In the genomic region with DNA sequence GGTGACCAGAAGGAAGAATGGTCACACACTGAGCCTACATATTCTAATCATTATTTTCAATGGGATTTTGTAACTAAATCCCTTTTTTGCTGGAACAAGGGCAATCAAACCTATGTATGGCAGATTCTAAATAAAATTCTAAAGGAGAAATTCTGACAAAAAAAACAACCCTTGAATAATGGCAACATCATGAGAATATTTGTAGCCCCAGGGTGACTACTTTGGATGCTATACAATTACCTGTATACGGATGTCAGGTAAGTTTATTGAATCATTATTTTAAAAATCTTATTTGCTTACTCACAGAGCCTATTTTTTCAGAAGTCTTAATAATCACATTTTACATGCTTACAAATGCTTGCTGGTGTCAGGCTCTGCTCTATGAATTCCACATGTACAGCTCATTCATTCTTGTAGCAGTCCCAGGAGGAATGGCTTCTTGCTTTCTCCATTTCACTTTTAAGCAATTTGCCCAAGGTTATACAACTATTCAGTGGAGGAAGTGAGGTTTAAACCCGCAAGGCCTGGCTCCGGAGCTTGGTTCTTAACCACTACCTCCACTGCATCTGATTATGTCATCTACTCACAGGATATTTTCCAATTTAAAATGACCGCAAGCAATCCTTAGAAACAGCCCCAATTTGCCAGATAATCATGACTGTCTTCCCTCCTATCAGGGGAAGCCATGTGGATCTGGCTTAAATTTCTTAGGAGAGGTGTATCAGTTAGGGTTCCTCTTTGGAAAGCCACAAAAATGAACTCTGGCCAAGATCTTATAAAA, we compare ENCODE assay signal across 10 cellular contexts. TPM values are rescaled to one million over a fixed set of nuclear protein-coding genes. Genes with fewer than 3 reads are reported as not detected.
DNase-seq lines count a peak whose midpoint lies in the region; ATAC-seq and TF ChIP-seq lines count a peak whose summit lies in the region.
"Had no signal": no experiment of that assay in that cellular context is flagged by ENCODE, and none has a peak within 500 bp of the region (broad histone marks: within the 10 kb centered on the region; RNA-seq: fewer than 3 reads in every experiment).

No MANE protein-coding gene starts in this region.

- H3K9me3 ChIP-seq in SK-N-MC (ENCODE audit: low read depth, low read length) (no peaks in the 10 kb centered on the region), skeletal muscle satellite cell (replicated peaks; ENCODE audit: low read length) (no peaks in the 10 kb centered on the region)
- H3K9me3 ChIP-seq: tibial artery had no signal

- DNase-seq in HL-60 (ENCODE audit: low read depth in 1 of 2, low spot score in 1 of 2): peak; percentile 77 to 90
- DNase-seq in SK-N-MC (ENCODE audit: low read depth, low spot score): peak; percentile 58
- DNase-seq in fibroblast of peridontal ligament (ENCODE audit: extremely low read depth): peak; percentile 100
- no peak for DNase-seq in A172 (ENCODE audit: low spot score)
- no peak for DNase-seq in stimulated activated effector memory CD8-positive, alpha-beta T cell treated with anti-CD3 and anti-CD28 coated beads, Interleukin-12 subunit alpha, Interleukin-12 subunit beta, amount 100 ng/mL, for 72 hours (ENCODE audit: low spot score in 2 of 2)
- DNase-seq: activated CD4-positive, alpha-beta T cell treated with anti-CD3 and anti-CD28 coated beads, Interleukin-2, amount 50 U/mL, for 4 hours; tibial artery had no signal

- H3K4me2 ChIP-seq in skeletal muscle satellite cell (ENCODE audit: low read length): peak overlapping the region; percentile 50

- H3K36me3 ChIP-seq in SK-N-MC (ENCODE audit: insufficient read depth, low read length): no peaks in the 10 kb centered on the region
- no peaks in the 10 kb centered on the region for H3K36me3 ChIP-seq in skeletal muscle satellite cell (ENCODE audit: insufficient read depth, low read length)
- H3K36me3 ChIP-seq: tibial artery had no signal

- TF ChIP-seq CTCF in HL-60 (IDR thresholded peaks at IDR 0.05; ENCODE audit: insufficient read depth, low read length): no peak

- no peak overlapping the region for H3K4me3 Mint-ChIP-seq in stimulated activated effector memory CD8-positive, alpha-beta T cell treated with anti-CD3 and anti-CD28 coated beads, Interleukin-12 subunit alpha, Interleukin-12 subunit beta, amount 100 ng/mL, for 72 hours

- no peaks in the 10 kb centered on the region for H3K4me1 Mint-ChIP-seq in stimulated activated effector memory CD8-positive, alpha-beta T cell treated with anti-CD3 and anti-CD28 coated beads, Interleukin-12 subunit alpha, Interleukin-12 subunit beta, amount 100 ng/mL, for 72 hours

- H3K27ac ChIP-seq in HL-60 (replicated peaks) (peak overlapping the region; percentile 71), SK-N-MC (peak overlapping the region; percentile 75)

- H3K36me3 Mint-ChIP-seq in stimulated activated effector memory CD8-positive, alpha-beta T cell treated with anti-CD3 and anti-CD28 coated beads, Interleukin-12 subunit alpha, Interleukin-12 subunit beta, amount 100 ng/mL, for 72 hours: no peaks in the 10 kb centered on the region

- no peak overlapping the region for H3K4me3 ChIP-seq in HL-60 (replicated peaks; ENCODE audit: insufficient read depth, low read length)
- H3K4me3 ChIP-seq in SK-N-MC: peak overlapping the region; percentile 52
- H3K4me3 ChIP-seq in skeletal muscle satellite cell (ENCODE audit: low read length): no peak overlapping the region
- H3K4me3 ChIP-seq: tibial artery had no signal

- ATAC-seq in stimulated activated effector memory CD8-positive, alpha-beta T cell treated with anti-CD3 and anti-CD28 coated beads, Interleukin-12 subunit alpha, Interleukin-12 subunit beta, amount 100 ng/mL, for 72 hours: no peak
- ATAC-seq in GM18907 (IDR thresholded peaks at IDR 0.05; ENCODE audit: unreplicated experiment) (no peak), HG03342 (IDR thresholded peaks at IDR 0.05; ENCODE audit: unreplicated experiment) (no peak)

- H3K9ac ChIP-seq in SK-N-MC (ENCODE audit: insufficient read length): no peak overlapping the region
- peak overlapping the region; percentile 2 for H3K9ac ChIP-seq in skeletal muscle satellite cell (ENCODE audit: low read depth, low read length)

- no peaks in the 10 kb centered on the region for H3K9me3 Mint-ChIP-seq in stimulated activated effector memory CD8-positive, alpha-beta T cell treated with anti-CD3 and anti-CD28 coated beads, Interleukin-12 subunit alpha, Interleukin-12 subunit beta, amount 100 ng/mL, for 72 hours

- H3K27me3 ChIP-seq in HL-60 (ENCODE audit: insufficient read depth, poor library complexity, severe bottlenecking): no peaks in the 10 kb centered on the region
- H3K27me3 ChIP-seq in skeletal muscle satellite cell (ENCODE audit: control insufficient read depth, insufficient read depth, low read length): no peaks in the 10 kb centered on the region
- H3K27me3 ChIP-seq: tibial artery had no signal

- no peak overlapping the region for H3K27ac Mint-ChIP-seq in stimulated activated effector memory CD8-positive, alpha-beta T cell treated with anti-CD3 and anti-CD28 coated beads, Interleukin-12 subunit alpha, Interleukin-12 subunit beta, amount 100 ng/mL, for 72 hours

- H3K4me1 ChIP-seq in skeletal muscle satellite cell (ENCODE audit: control insufficient read depth, insufficient read depth, low read length): peaks cover 14% of the 10 kb centered on the region

RNA-seq across cellular contexts. Expression of a gene that starts 43.7 kb away (rescaled TPM):
- total RNA-seq in skeletal muscle satellite cell (2012; rRNA removed): 5.6 and 10.9 TPM in 2 replicates
- total RNA-seq in A172 (2014; rRNA removed; shearing (Covaris generic)): 7.8 and 11.4 TPM in 2 replicates

Comparison
In these comparisons a context has a peak if more than half of its experiments do, and no peak if none do; other contexts are left out.
1. DNase-seq: peak in HL-60 (2 of 2), SK-N-MC (single experiment) and fibroblast of peridontal ligament (single experiment); none in A172 (single experiment) and stimulated activated effector memory CD8-positive, alpha-beta T cell treated with anti-CD3 and anti-CD28 coated beads, Interleukin-12 subunit alpha, Interleukin-12 subunit beta, amount 100 ng/mL, for 72 hours (0 of 2).